24 cellular contexts compared by ENCODE assay signal in the genomic region with DNA sequence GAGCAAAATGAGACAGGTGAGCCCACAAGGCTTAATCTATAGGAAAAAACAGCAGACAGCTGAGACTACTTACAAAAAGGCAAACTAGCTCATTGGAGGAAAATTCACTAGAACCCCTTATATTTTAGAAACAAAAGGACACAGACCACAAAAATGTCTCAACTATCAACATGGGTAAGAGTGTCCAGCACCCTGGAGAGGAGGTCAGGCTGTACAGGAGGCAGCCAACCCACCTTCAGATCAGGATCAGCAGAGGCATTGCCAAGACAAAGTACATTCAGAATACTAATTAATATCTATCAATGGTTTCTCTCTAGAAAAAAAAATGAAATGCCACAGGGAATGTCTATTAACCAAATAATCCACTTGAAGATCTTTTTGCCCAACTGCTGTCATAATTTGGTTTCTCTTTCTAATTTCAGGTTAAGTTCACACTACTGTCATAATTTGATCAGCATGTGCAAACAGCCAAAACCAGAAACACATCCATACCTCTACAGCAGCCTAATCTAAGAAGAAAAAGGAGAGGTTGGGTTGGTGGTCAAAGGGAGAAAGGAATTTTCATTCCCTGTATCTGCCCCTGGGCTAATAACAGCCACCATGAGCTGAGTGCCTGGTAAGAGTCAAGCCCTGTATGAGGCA. TPM values are rescaled to one million over a fixed set of nuclear protein-coding genes. Genes with fewer than 3 reads are reported as not detected.
A peak's percentile ranks its signal among the peaks of the same experiment; 100 is the strongest.
DNase-seq lines count a peak whose midpoint lies in the region; ATAC-seq and TF ChIP-seq lines count a peak whose summit lies in the region.
"Had no signal": no experiment of that assay in that cellular context is flagged by ENCODE, and none has a peak within 500 bp of the region (broad histone marks: within the 10 kb centered on the region; RNA-seq: fewer than 3 reads in every experiment).

No MANE protein-coding gene starts in this region.

- H3K27ac ChIP-seq in KMS-11 (peak overlapping the region; percentile 31; the same call in 1 of the 2 replicates), sigmoid colon (peak overlapping the region in 3 of 4 donors; percentile 73 to 80 (median 75))
- H3K27ac ChIP-seq: BLaER1 treated with 17β-estradiol and CSF1 and Interleukin-3, amounts not matched to agents 10 nM and 100 nM; dorsolateral prefrontal cortex; lower lobe of right lung; neutrophil; tibial nerve had no signal

- no peak for TF ChIP-seq CTCF in natural killer cell (IDR thresholded peaks at IDR 0.05)
- no peak for TF ChIP-seq CTCF in KMS-11 (conservative IDR thresholded peaks at IDR 0.05; ENCODE audit: low read depth, low read length)
- no peak for TF ChIP-seq CTCF in astrocyte of the spinal cord (IDR thresholded peaks at IDR 0.05; ENCODE audit: low read depth, low read length)
- TF ChIP-seq CTCF in sigmoid colon (IDR thresholded peaks at IDR 0.05) = no peak

- intact Hi-C loops in natural killer cell (cut with micrococcal nuclease) = no loop called here
- intact Hi-C loops in sigmoid colon (cut with DNase I) = loop anchor here (2.0 kb wide), 1 partner anchor 64 kb away; no protein-coding TSS in a partner anchor
- intact Hi-C loops in activated T-helper 1 cell treated with anti-CD3 and anti-CD28 coated beads, Interleukin-12 subunit alpha, Interleukin-12 subunit beta, Interleukin-2, Interleukin-4 antibody, amounts not matched to agents 30 ng/mL and 10 ng/mL and 1 ng/mL, durations not matched to agents 14 hours and 24 hours and 36 hours (cut with micrococcal nuclease) = no loop called here

- no peaks in the 10 kb centered on the region for H3K36me3 Mint-ChIP-seq in natural killer cell treated with Interleukin-12 subunit alpha and Interleukin-12 subunit beta and Interleukin-15 and Interleukin-18, amount 100 ng/mL, for 72 hours
- no peaks in the 10 kb centered on the region for H3K36me3 Mint-ChIP-seq in natural killer cell
- H3K36me3 Mint-ChIP-seq in activated T-helper 1 cell treated with anti-CD3 and anti-CD28 coated beads, Interleukin-12 subunit alpha, Interleukin-12 subunit beta, Interleukin-2, Interleukin-4 antibody, amounts not matched to agents 30 ng/mL and 10 ng/mL and 1 ng/mL, durations not matched to agents 14 hours and 24 hours and 36 hours (ENCODE audit: low read depth) = no peaks in the 10 kb centered on the region
- H3K36me3 Mint-ChIP-seq: activated naive CD4-positive, alpha-beta T cell treated with anti-CD3 and anti-CD28 coated beads, Interleukin-2, amount 50 U/mL, for 24 hours; WTC11 had no signal

- H3K79me2 ChIP-seq in KMS-11 (ENCODE audit: insufficient read depth, low read depth) = no peaks in the 10 kb centered on the region

- peak; percentile 36 to 45 for ATAC-seq in natural killer cell treated with Interleukin-12 subunit alpha and Interleukin-12 subunit beta and Interleukin-15 and Interleukin-18, amount 100 ng/mL, for 72 hours
- ATAC-seq in natural killer cell = no peak
- ATAC-seq: lower lobe of right lung, PC-3 had no signal

- H3K4me1 ChIP-seq in KMS-11 (ENCODE audit: low read depth, poor library complexity, severe bottlenecking) (peaks cover 57% of the 10 kb centered on the region), sigmoid colon (peaks cover 0 to 48% (median 44%) of the 10 kb centered on the region in 4 donors)
- H3K4me1 ChIP-seq: BLaER1 treated with 17β-estradiol and CSF1 and Interleukin-3, amounts not matched to agents 10 nM and 100 nM; lower lobe of right lung had no signal

- H4K20me1 ChIP-seq in KMS-11 (ENCODE audit: insufficient read depth) = no peaks in the 10 kb centered on the region
- H4K20me1 ChIP-seq: BLaER1 treated with 17β-estradiol and CSF1 and Interleukin-3, amounts not matched to agents 10 nM and 100 nM had no signal

- no peaks in the 10 kb centered on the region for H3K9me3 Mint-ChIP-seq in natural killer cell treated with Interleukin-12 subunit alpha and Interleukin-12 subunit beta and Interleukin-15 and Interleukin-18, amount 100 ng/mL, for 72 hours
- no peaks in the 10 kb centered on the region for H3K9me3 Mint-ChIP-seq in natural killer cell
- no peaks in the 10 kb centered on the region for H3K9me3 Mint-ChIP-seq in activated T-helper 1 cell treated with anti-CD3 and anti-CD28 coated beads, Interleukin-12 subunit alpha, Interleukin-12 subunit beta, Interleukin-2, Interleukin-4 antibody, amounts not matched to agents 30 ng/mL and 10 ng/mL and 1 ng/mL, durations not matched to agents 14 hours and 24 hours and 36 hours
- H3K9me3 Mint-ChIP-seq: activated naive CD4-positive, alpha-beta T cell treated with anti-CD3 and anti-CD28 coated beads, Interleukin-2, amount 50 U/mL, for 24 hours; central memory CD8-positive, alpha-beta T cell; WTC11 had no signal

- peaks cover 34 to 37% of the 10 kb centered on the region in 2 donors for H3K27me3 Mint-ChIP-seq in natural killer cell treated with Interleukin-12 subunit alpha and Interleukin-12 subunit beta and Interleukin-15 and Interleukin-18, amount 100 ng/mL, for 72 hours
- H3K27me3 Mint-ChIP-seq in natural killer cell (ENCODE audit: low read depth in 2 of 2) = peaks cover 11 to 52% of the 10 kb centered on the region in 2 donors
- H3K27me3 Mint-ChIP-seq in activated T-helper 1 cell treated with anti-CD3 and anti-CD28 coated beads, Interleukin-12 subunit alpha, Interleukin-12 subunit beta, Interleukin-2, Interleukin-4 antibody, amounts not matched to agents 30 ng/mL and 10 ng/mL and 1 ng/mL, durations not matched to agents 14 hours and 24 hours and 36 hours (ENCODE audit: insufficient read depth) = peaks cover 7% of the 10 kb centered on the region
- H3K27me3 Mint-ChIP-seq: central memory CD8-positive, alpha-beta T cell; progenitor cell of endocrine pancreas had no signal

- H3K4me3 Mint-ChIP-seq in natural killer cell treated with Interleukin-12 subunit alpha and Interleukin-12 subunit beta and Interleukin-15 and Interleukin-18, amount 100 ng/mL, for 72 hours = no peak overlapping the region
- no peak overlapping the region for H3K4me3 Mint-ChIP-seq in natural killer cell
- no peak overlapping the region for H3K4me3 Mint-ChIP-seq in activated T-helper 1 cell treated with anti-CD3 and anti-CD28 coated beads, Interleukin-12 subunit alpha, Interleukin-12 subunit beta, Interleukin-2, Interleukin-4 antibody, amounts not matched to agents 30 ng/mL and 10 ng/mL and 1 ng/mL, durations not matched to agents 14 hours and 24 hours and 36 hours
- H3K4me3 Mint-ChIP-seq: activated naive CD4-positive, alpha-beta T cell treated with anti-CD3 and anti-CD28 coated beads, Interleukin-2, amount 50 U/mL, for 24 hours; central memory CD8-positive, alpha-beta T cell; WTC11 had no signal

- no peak overlapping the region for H3K9ac ChIP-seq in KMS-11
- H3K9ac ChIP-seq: BLaER1 treated with 17β-estradiol and CSF1 and Interleukin-3, amounts not matched to agents 10 nM and 100 nM had no signal

- peaks cover 19 to 20% of the 10 kb centered on the region in 2 donors for H3K4me1 Mint-ChIP-seq in natural killer cell treated with Interleukin-12 subunit alpha and Interleukin-12 subunit beta and Interleukin-15 and Interleukin-18, amount 100 ng/mL, for 72 hours (ENCODE audit: low read depth in 2 of 2)
- peaks cover 8 to 11% of the 10 kb centered on the region in 2 donors for H3K4me1 Mint-ChIP-seq in natural killer cell
- peaks cover 11% of the 10 kb centered on the region for H3K4me1 Mint-ChIP-seq in activated T-helper 1 cell treated with anti-CD3 and anti-CD28 coated beads, Interleukin-12 subunit alpha, Interleukin-12 subunit beta, Interleukin-2, Interleukin-4 antibody, amounts not matched to agents 30 ng/mL and 10 ng/mL and 1 ng/mL, durations not matched to agents 14 hours and 24 hours and 36 hours (ENCODE audit: low read depth)
- H3K4me1 Mint-ChIP-seq: activated naive CD4-positive, alpha-beta T cell treated with anti-CD3 and anti-CD28 coated beads, Interleukin-2, amount 50 U/mL, for 24 hours; central memory CD8-positive, alpha-beta T cell had no signal

- H3K4me3 ChIP-seq in KMS-11 (IDR thresholded peaks at IDR 0.05; ENCODE audit: insufficient read depth, low read depth, low read length) (no peak overlapping the region), astrocyte of the spinal cord (ENCODE audit: low read depth, low read length) (no peak overlapping the region), sigmoid colon (no peak overlapping the region)
- H3K4me3 ChIP-seq: BLaER1 treated with 17β-estradiol and CSF1 and Interleukin-3, amounts not matched to agents 10 nM and 100 nM; dorsolateral prefrontal cortex; lower lobe of right lung; MG63; tibial nerve had no signal

- no peak overlapping the region for H3K27ac Mint-ChIP-seq in natural killer cell treated with Interleukin-12 subunit alpha and Interleukin-12 subunit beta and Interleukin-15 and Interleukin-18, amount 100 ng/mL, for 72 hours
- H3K27ac Mint-ChIP-seq in natural killer cell = no peak overlapping the region
- no peak overlapping the region for H3K27ac Mint-ChIP-seq in activated T-helper 1 cell treated with anti-CD3 and anti-CD28 coated beads, Interleukin-12 subunit alpha, Interleukin-12 subunit beta, Interleukin-2, Interleukin-4 antibody, amounts not matched to agents 30 ng/mL and 10 ng/mL and 1 ng/mL, durations not matched to agents 14 hours and 24 hours and 36 hours
- H3K27ac Mint-ChIP-seq: activated naive CD4-positive, alpha-beta T cell treated with anti-CD3 and anti-CD28 coated beads, Interleukin-2, amount 50 U/mL, for 24 hours; progenitor cell of endocrine pancreas; WTC11 had no signal

- no peak for TF ChIP-seq POLR2A in sigmoid colon (IDR thresholded peaks at IDR 0.05)

- TF ChIP-seq EP300 in sigmoid colon (IDR thresholded peaks at IDR 0.05) = no peak

- H2AFZ ChIP-seq in KMS-11 (ENCODE audit: low read depth) = no peak overlapping the region

- H3K4me2 ChIP-seq in KMS-11 = peak overlapping the region; percentile 82
- H3K4me2 ChIP-seq: BLaER1 treated with 17β-estradiol and CSF1 and Interleukin-3, amounts not matched to agents 10 nM and 100 nM had no signal

- H3K36me3 ChIP-seq in KMS-11 (ENCODE audit: insufficient read depth) (no peaks in the 10 kb centered on the region; the same call in 1 of the 2 replicates), sigmoid colon (no peaks in the 10 kb centered on the region)
- H3K36me3 ChIP-seq: BLaER1 treated with 17β-estradiol and CSF1 and Interleukin-3, amounts not matched to agents 10 nM and 100 nM; lower lobe of right lung; MG63; neutrophil; tibial nerve had no signal

- no peak for DNase-seq in natural killer cell treated with Interleukin-12 subunit alpha and Interleukin-12 subunit beta and Interleukin-15 and Interleukin-18, amount 100 ng/mL, for 72 hours (ENCODE audit: low spot score)
- DNase-seq in natural killer cell (no peak), astrocyte of the spinal cord (ENCODE audit: low read depth, low spot score) (peak; percentile 31), sigmoid colon (no peak)
- no peak for DNase-seq in activated T-helper 1 cell treated with anti-CD3 and anti-CD28 coated beads, Interleukin-12 subunit alpha, Interleukin-12 subunit beta, Interleukin-2, Interleukin-4 antibody, amounts not matched to agents 30 ng/mL and 10 ng/mL and 1 ng/mL, durations not matched to agents 14 hours and 24 hours and 36 hours (ENCODE audit: low spot score)
- DNase-seq in activated naive CD4-positive, alpha-beta T cell treated with anti-CD3 and anti-CD28 coated beads, Interleukin-2, amount 50 U/mL, for 16 hours = no peak
- no peak for DNase-seq in activated effector memory CD4-positive, alpha-beta T cell treated with Interleukin-2 at 50 U/mL for 16 hours
- DNase-seq: dorsolateral prefrontal cortex; glutamatergic neuron; lower lobe of right lung; MG63; NCI-H146; PC-3; SHP77; stimulated activated CD8-positive, alpha-beta memory T cell treated with anti-CD3 and anti-CD28 coated beads, Interleukin-4, amount 100 ng/mL, for 48 hours; T1000 had no signal

- H3K27me3 ChIP-seq in KMS-11 (ENCODE audit: insufficient read depth, low read depth) (no peaks in the 10 kb centered on the region; the same call in 1 of the 2 replicates), sigmoid colon (no peaks in the 10 kb centered on the region)
- H3K27me3 ChIP-seq: BLaER1 treated with 17β-estradiol and CSF1 and Interleukin-3, amounts not matched to agents 10 nM and 100 nM; dorsolateral prefrontal cortex; MG63; tibial nerve had no signal

- no peaks in the 10 kb centered on the region for H3K9me3 ChIP-seq in sigmoid colon
- H3K9me3 ChIP-seq: BLaER1 treated with 17β-estradiol and CSF1 and Interleukin-3, amounts not matched to agents 10 nM and 100 nM; lower lobe of right lung; MG63; neutrophil; tibial nerve had no signal

- in situ Hi-C loops in astrocyte of the spinal cord (cut with HindIII; ENCODE audit: low sequenced_read_pairs) = no loop called here

RNA-seq across cellular contexts. Expression of a gene that starts 26.0 kb away (rescaled TPM):
- total RNA-seq in natural killer cell treated with Interleukin-12 subunit alpha and Interleukin-12 subunit beta and Interleukin-15 and Interleukin-18, amount 100 ng/mL, for 72 hours = under 1 TPM; 0.31 to 0.38 TPM
- 10 to 100 TPM; 27.1 to 43.3 (median 38.3) TPM for total RNA-seq in natural killer cell
- 1,000 to 10,000 TPM in 1 of 4 donors, 100 to 1,000 TPM in 3; 172 to 3,974 (median 496) TPM for total RNA-seq in sigmoid colon
- 10 to 100 TPM; 13.2 to 95.5 (median 16.8) TPM for polyA plus RNA-seq in sigmoid colon
- 2.3 and 3.2 TPM in 2 replicates for total RNA-seq in activated T-helper 1 cell treated with anti-CD3 and anti-CD28 coated beads, Interleukin-12 subunit alpha, Interleukin-12 subunit beta, Interleukin-2, Interleukin-4 antibody, amounts not matched to agents 30 ng/mL and 10 ng/mL and 1 ng/mL, durations not matched to agents 14 hours and 24 hours and 36 hours

Comparison
In these comparisons a context has a peak if more than half of its experiments do, and no peak if none do; other contexts are left out.
1. ATAC-seq: peak in natural killer cell treated with Interleukin-12 subunit alpha and Interleukin-12 subunit beta and Interleukin-15 and Interleukin-18, amount 100 ng/mL, for 72 hours (2 of 2); none in natural killer cell (0 of 3).